17 cellular contexts compared by ENCODE assay signal in the genomic region with DNA sequence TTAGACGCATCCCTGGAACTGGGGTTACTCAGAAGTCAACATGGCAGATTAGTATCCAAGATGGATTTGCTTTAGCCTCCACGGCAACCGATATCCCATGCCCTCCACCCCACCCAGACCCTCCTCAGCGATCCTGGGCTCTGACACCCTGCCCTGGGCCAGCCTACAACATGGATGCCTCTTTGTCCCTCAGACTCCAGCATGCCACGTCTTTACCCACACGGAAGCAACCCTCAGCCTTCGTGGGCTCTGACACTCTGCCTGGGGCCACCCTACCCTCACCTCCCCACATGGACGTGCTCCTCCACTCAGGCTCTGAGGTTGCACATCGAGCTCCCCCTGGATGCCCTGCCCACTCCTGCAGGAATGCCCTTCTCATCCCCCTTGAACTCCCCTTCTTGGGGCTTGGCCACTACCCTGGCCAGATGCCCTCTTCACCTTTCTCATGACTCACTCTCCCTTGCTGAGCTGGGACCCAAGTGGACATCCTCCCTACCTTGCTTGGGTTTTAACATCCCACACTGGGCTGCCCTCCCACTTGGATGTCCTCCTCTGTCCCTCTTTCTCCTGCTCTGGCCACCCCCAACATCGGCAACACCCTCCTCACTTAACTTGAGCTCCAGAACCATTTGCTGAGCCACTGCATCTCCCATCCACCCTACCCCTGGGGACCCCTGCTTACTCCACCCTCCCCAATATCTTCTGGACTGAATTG. TPM values are rescaled to one million over a fixed set of nuclear protein-coding genes. Genes with fewer than 3 reads are reported as not detected.
DNase-seq lines count a peak whose midpoint lies in the region; ATAC-seq and TF ChIP-seq lines count a peak whose summit lies in the region.
"Had no signal": no experiment of that assay in that cellular context is flagged by ENCODE, and none has a peak within 500 bp of the region (broad histone marks: within the 10 kb centered on the region; RNA-seq: fewer than 3 reads in every experiment).

No MANE protein-coding gene starts in this region.

- in situ Hi-C loops in GM13977 (cut with MboI; ENCODE audit: low pct_unique_long_range_greater_than_20kb, low sequenced_read_pairs, unreplicated experiment), result no loop called here

- no peak overlapping the region for H4K8ac ChIP-seq in mesendoderm (ENCODE audit: low read depth, low read length)

- no peak overlapping the region for H3K18ac ChIP-seq in mesendoderm (ENCODE audit: low read length)

- WGBS in mesendoderm (ENCODE audit: extremely low coverage, insufficient coverage, low lambda C conversion rate), result no CpG with 5 or more reads among the region's 10 CpGs

- H4K5ac ChIP-seq in mesendoderm (ENCODE audit: low read length), result no peak overlapping the region

- H3K4me1 ChIP-seq in mesendoderm (ENCODE audit: control insufficient read depth, low read depth, low read length), result no peaks in the 10 kb centered on the region

- H3K4me1 Mint-ChIP-seq in activated naive CD8-positive, alpha-beta T cell treated with anti-CD3 and anti-CD28 coated beads for 36 hours, result no peaks in the 10 kb centered on the region
- H3K4me1 Mint-ChIP-seq: CD4-positive, alpha-beta memory T cell had no signal

- no peak overlapping the region for H3K4me3 ChIP-seq in mesendoderm (ENCODE audit: low read length)

- no peak for ATAC-seq in HG03139 (IDR thresholded peaks at IDR 0.05; ENCODE audit: unreplicated experiment)

- H3K79me1 ChIP-seq in mesendoderm (ENCODE audit: low read length), result no peaks in the 10 kb centered on the region

- no peak overlapping the region for H2AK5ac ChIP-seq in mesendoderm (ENCODE audit: low read length)

- H3K27ac Mint-ChIP-seq in activated naive CD8-positive, alpha-beta T cell treated with anti-CD3 and anti-CD28 coated beads for 36 hours, result no peak overlapping the region

- no peaks in the 10 kb centered on the region for H3K36me3 ChIP-seq in mesendoderm (ENCODE audit: control insufficient read depth, insufficient read depth, low read length)

- peak overlapping the region; percentile 37 for H3K23ac ChIP-seq in mesendoderm (ENCODE audit: low read length)

- no peak overlapping the region for H3K4ac ChIP-seq in mesendoderm (ENCODE audit: low read depth, low read length)

- no peak overlapping the region for H3K56ac ChIP-seq in mesendoderm (ENCODE audit: low read length)

- DNase-seq in activated effector memory CD4-positive, alpha-beta T cell treated with anti-CD3 and anti-CD28 coated beads, Interleukin-2, amount 50 U/mL, for 16 hours, result peak; percentile 38
- DNase-seq in activated effector memory CD4-positive, alpha-beta T cell treated with Interleukin-2 at 50 U/mL for 16 hours, result no peak
- DNase-seq in RPMI7951 (ENCODE audit: low read depth) (peak; percentile 9), mesendoderm (no peak), GM13977 (ENCODE audit: low spot score) (no peak), NCI-H526 (lab: John Stamatoyannopoulos, UW) (no peak)
- DNase-seq in activated naive CD8-positive, alpha-beta T cell treated with anti-CD3 and anti-CD28 coated beads for 36 hours, result no peak
- DNase-seq: 8988T; Calu3; CD4-positive, alpha-beta memory T cell; HCEC 1CT; Karpas-422; MM.1S; NCI-H187; NCI-H345; NCI-H69 had no signal

- H3K36me3 Mint-ChIP-seq in activated naive CD8-positive, alpha-beta T cell treated with anti-CD3 and anti-CD28 coated beads for 36 hours, result no peaks in the 10 kb centered on the region
- H3K36me3 Mint-ChIP-seq: CD4-positive, alpha-beta memory T cell had no signal

- no peak overlapping the region for H2BK15ac ChIP-seq in mesendoderm (replicated peaks; ENCODE audit: low read depth)

- TF ChIP-seq CTCF in GM13977 (IDR thresholded peaks at IDR 0.05; ENCODE audit: extremely low read depth, insufficient read depth, missing control alignments), result no peak

- no peak overlapping the region for H3K4me2 ChIP-seq in mesendoderm (ENCODE audit: low read length)

- no peaks in the 10 kb centered on the region for H3K27me3 Mint-ChIP-seq in activated naive CD8-positive, alpha-beta T cell treated with anti-CD3 and anti-CD28 coated beads for 36 hours

- H3K9ac ChIP-seq in mesendoderm (ENCODE audit: low read length), result no peak overlapping the region

- no peak overlapping the region for H2BK120ac ChIP-seq in mesendoderm (ENCODE audit: low read depth, low read length)

- H3K9me3 Mint-ChIP-seq in activated naive CD8-positive, alpha-beta T cell treated with anti-CD3 and anti-CD28 coated beads for 36 hours, result no peaks in the 10 kb centered on the region

- H3K27ac ChIP-seq in mesendoderm (ENCODE audit: low read depth, low read length), result no peak overlapping the region

- no peak overlapping the region for H2BK5ac ChIP-seq in mesendoderm (ENCODE audit: low read length)

- H3K79me2 ChIP-seq in mesendoderm (ENCODE audit: control insufficient read depth, insufficient read depth, low read length), result no peaks in the 10 kb centered on the region

- no peak overlapping the region for H3K4me3 Mint-ChIP-seq in activated naive CD8-positive, alpha-beta T cell treated with anti-CD3 and anti-CD28 coated beads for 36 hours

- no peaks in the 10 kb centered on the region for H3K27me3 ChIP-seq in mesendoderm (ENCODE audit: insufficient read depth, low read length, poor library complexity)

RNA-seq across cellular contexts. Expression of a gene that starts 18.3 kb away (rescaled TPM):
- total RNA-seq in RPMI7951 (2014; rRNA removed; shearing (Covaris generic)), result 0.29 TPM in 1 of 2 replicates, not detected in the other
- polyA plus RNA-seq in mesendoderm (2013, experiment 1 of 2), result 11.5 TPM
- polyA plus RNA-seq in mesendoderm (2013, experiment 2 of 2), result 10.9 TPM
- total RNA-seq in activated naive CD8-positive, alpha-beta T cell treated with anti-CD3 and anti-CD28 coated beads for 36 hours, result not detected
- total RNA-seq: CD4-positive, alpha-beta memory T cell had no signal
- polyA plus RNA-seq: CD4-positive, alpha-beta memory T cell had no signal

RNA-seq across cellular contexts. Expression of a gene that starts 54.5 kb away (rescaled TPM):
- 239 and 259 TPM in 2 replicates for total RNA-seq in RPMI7951 (2014; rRNA removed; shearing (Covaris generic))
- 14.5 TPM for polyA plus RNA-seq in mesendoderm (2013, experiment 1 of 2)
- 15.0 TPM for polyA plus RNA-seq in mesendoderm (2013, experiment 2 of 2)
- total RNA-seq in activated naive CD8-positive, alpha-beta T cell treated with anti-CD3 and anti-CD28 coated beads for 36 hours, result under 1 TPM; 0.72 to 0.78 TPM
- polyA plus RNA-seq: CD4-positive, alpha-beta memory T cell had no signal

Comparison
In these comparisons a context has a peak if more than half of its experiments do, and no peak if none do; other contexts are left out.
1. DNase-seq: peak in activated effector memory CD4-positive, alpha-beta T cell treated with anti-CD3 and anti-CD28 coated beads, Interleukin-2, amount 50 U/mL, for 16 hours (single experiment) and RPMI7951 (single experiment); none in activated effector memory CD4-positive, alpha-beta T cell treated with Interleukin-2 at 50 U/mL for 16 hours (single experiment), mesendoderm (single experiment), GM13977 (single experiment), NCI-H526 (0 of 2) and activated naive CD8-positive, alpha-beta T cell treated with anti-CD3 and anti-CD28 coated beads for 36 hours (single experiment).
2. RNA of a gene that starts 54.5 kb away (total RNA-seq): 239 to 259 TPM in RPMI7951; 0.72 to 0.78 TPM in activated naive CD8-positive, alpha-beta T cell treated with anti-CD3 and anti-CD28 coated beads for 36 hours; every median in the first group is over 100 times any median in the second.